8 cellular contexts compared by ENCODE assay signal in genomic region chr2:45771251-45771650, GRCh38.
DNase-seq lines count a peak whose midpoint lies in the region; ATAC-seq lines count a peak whose summit lies in the region.

No MANE protein-coding gene starts in this region.

- peaks cover 62% of the 10 kb centered on the region for H3K4me1 Mint-ChIP-seq in stimulated activated memory B cell treated with anti-CD40 and anti-IgM and Interleukin-4, amounts not matched to agents 10 μg/mL and 1 μg/mL and 100 μg/mL, for 72 hours

- peak; percentile 94 for ATAC-seq in left ventricle myocardium superior
- no peak for ATAC-seq in stimulated activated memory B cell treated with anti-CD40 and anti-IgM and Interleukin-4, amounts not matched to agents 10 μg/mL and 1 μg/mL and 100 μg/mL, for 72 hours

- no peaks in the 10 kb centered on the region for H3K9me3 Mint-ChIP-seq in stimulated activated memory B cell treated with anti-CD40 and anti-IgM and Interleukin-4, amounts not matched to agents 10 μg/mL and 1 μg/mL and 100 μg/mL, for 72 hours

- H3K27me3 Mint-ChIP-seq in stimulated activated memory B cell treated with anti-CD40 and anti-IgM and Interleukin-4, amounts not matched to agents 10 μg/mL and 1 μg/mL and 100 μg/mL, for 72 hours, result no peaks in the 10 kb centered on the region

- H3K4me3 Mint-ChIP-seq in stimulated activated memory B cell treated with anti-CD40 and anti-IgM and Interleukin-4, amounts not matched to agents 10 μg/mL and 1 μg/mL and 100 μg/mL, for 72 hours, result no peak overlapping the region

- DNase-seq in HuH-7.5 (ENCODE audit: low spot score), result peak; percentile 20
- peak; percentile 87 for DNase-seq in SKM-1 (lab: John Stamatoyannopoulos, UW; ENCODE audit: unreplicated experiment)
- peak; percentile 82 for DNase-seq in left ventricle myocardium superior
- DNase-seq in NCI-H1436 treated with DMSO at 0.1 percent for 48 hours (lab: John Stamatoyannopoulos, UW), result no peak
- DNase-seq in NCI-H128 (lab: John Stamatoyannopoulos, UW; ENCODE audit: unreplicated experiment), result no peak
- no peak for DNase-seq in HPDE6-E6E7 (ENCODE audit: extremely low spot score)
- DNase-seq in kidney glomerular epithelial cell (lab: John Stamatoyannopoulos, UW), result no peak

- no peaks in the 10 kb centered on the region for H3K36me3 Mint-ChIP-seq in stimulated activated memory B cell treated with anti-CD40 and anti-IgM and Interleukin-4, amounts not matched to agents 10 μg/mL and 1 μg/mL and 100 μg/mL, for 72 hours

- H3K27ac Mint-ChIP-seq in stimulated activated memory B cell treated with anti-CD40 and anti-IgM and Interleukin-4, amounts not matched to agents 10 μg/mL and 1 μg/mL and 100 μg/mL, for 72 hours, result peak overlapping the region; percentile 58

- intact Hi-C loops in left ventricle myocardium superior (cut with micrococcal nuclease), result no loop called here

Comparison
In these comparisons a context has a peak if more than half of its experiments do, and no peak if none do; other contexts are left out.
1. DNase-seq: peak in HuH-7.5 (single experiment), SKM-1 (single experiment) and left ventricle myocardium superior (single experiment); none in NCI-H1436 treated with DMSO at 0.1 percent for 48 hours (single experiment), NCI-H128 (single experiment), HPDE6-E6E7 (single experiment) and kidney glomerular epithelial cell (single experiment).